26 cellular contexts compared by ENCODE assay signal in the genomic region with DNA sequence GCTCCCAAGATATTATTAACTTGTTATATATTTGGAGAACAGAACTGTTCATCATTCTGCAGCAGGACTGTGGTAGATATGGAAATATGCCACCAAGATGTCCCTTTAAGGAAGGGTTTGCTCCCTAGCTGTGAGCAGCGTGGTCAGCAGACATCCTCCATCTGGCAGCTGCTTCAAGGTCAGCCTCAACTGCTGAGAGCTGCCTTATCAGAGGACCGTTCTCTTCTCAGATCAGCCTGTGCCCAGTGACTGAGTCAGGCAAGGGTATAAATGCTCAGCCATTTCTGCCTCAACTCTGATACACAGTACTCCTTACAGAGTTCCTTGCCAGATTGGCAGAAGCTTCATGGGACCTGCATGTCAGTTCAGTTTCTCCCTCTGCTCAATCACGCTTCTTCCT.
"Had no signal": no experiment of that assay in that cellular context is flagged by ENCODE, and none has a peak within 500 bp of the region (broad histone marks: within the 10 kb centered on the region; RNA-seq: fewer than 3 reads in every experiment).

No MANE protein-coding gene starts in this region.

- H3K27me3 Mint-ChIP-seq: naive B cell; progenitor cell of endocrine pancreas; stimulated activated naive CD8-positive, alpha-beta T cell treated with anti-CD3 and anti-CD28 coated beads, Interleukin-15, Interleukin-2, amounts not matched to agents 100 ng/mL and 50 ng/mL, for 24 hours had no signal

- H3K27ac ChIP-seq: lower lobe of right lung, neural progenitor cell, neutrophil, spleen, suprapubic skin, tibial nerve, upper lobe of left lung, vagina had no signal

- H3K4me1 ChIP-seq: lower lobe of right lung, spleen, suprapubic skin, tibial nerve, upper lobe of left lung, vagina had no signal

- ATAC-seq: left lobe of liver; lower lobe of right lung; natural killer cell; right cardiac atrium; sciatic nerve; stimulated activated effector memory CD8-positive, alpha-beta T cell treated with anti-CD3 and anti-CD28 coated beads, Interleukin-12 subunit alpha, Interleukin-12 subunit beta, amount 100 ng/mL, for 72 hours had no signal

- H3K36me3 Mint-ChIP-seq: naive B cell; natural killer cell; neural progenitor cell; stimulated activated effector memory CD8-positive, alpha-beta T cell treated with anti-CD3 and anti-CD28 coated beads, Interleukin-12 subunit alpha, Interleukin-12 subunit beta, amount 100 ng/mL, for 72 hours had no signal

- H3K27me3 ChIP-seq: neural progenitor cell, neutrophil, suprapubic skin, tibial nerve, upper lobe of left lung, vagina had no signal

- H3K9me3 ChIP-seq: lower lobe of right lung, neutrophil, spleen, suprapubic skin, tibial nerve, upper lobe of left lung, vagina had no signal

- H3K4me1 Mint-ChIP-seq: naive B cell; natural killer cell; stimulated activated effector memory CD8-positive, alpha-beta T cell treated with anti-CD3 and anti-CD28 coated beads, Interleukin-12 subunit alpha, Interleukin-12 subunit beta, amount 100 ng/mL, for 72 hours had no signal

- H3K27ac Mint-ChIP-seq: natural killer cell; nephron progenitor cell; neural progenitor cell; progenitor cell of endocrine pancreas; stimulated activated effector memory CD8-positive, alpha-beta T cell treated with anti-CD3 and anti-CD28 coated beads, Interleukin-12 subunit alpha, Interleukin-12 subunit beta, amount 100 ng/mL, for 72 hours; stimulated activated naive CD8-positive, alpha-beta T cell treated with anti-CD3 and anti-CD28 coated beads, Interleukin-15, Interleukin-2, amounts not matched to agents 100 ng/mL and 50 ng/mL, for 24 hours had no signal

- H3K36me3 ChIP-seq: lower lobe of right lung, neural progenitor cell, neutrophil, spleen, suprapubic skin, tibial nerve, upper lobe of left lung, vagina had no signal

- H3K4me3 Mint-ChIP-seq: naive B cell; natural killer cell; nephron progenitor cell; neural progenitor cell; stimulated activated effector memory CD8-positive, alpha-beta T cell treated with anti-CD3 and anti-CD28 coated beads, Interleukin-12 subunit alpha, Interleukin-12 subunit beta, amount 100 ng/mL, for 72 hours; stimulated activated naive CD8-positive, alpha-beta T cell treated with anti-CD3 and anti-CD28 coated beads, Interleukin-15, Interleukin-2, amounts not matched to agents 100 ng/mL and 50 ng/mL, for 24 hours had no signal

- DNase-seq: hippocampal formation; kidney glomerular epithelial cell; left cardiac atrium; lower lobe of right lung; mammary epithelial cell; mesenchymal stem cell; naive B cell; natural killer cell; nephron progenitor cell; occipital lobe; small intestine; spleen; stimulated activated CD4-positive, alpha-beta T cell treated with anti-CD3 and anti-CD28 coated beads, Interleukin-4, amount 100 ng/mL, for 24 hours; stimulated activated naive CD4-positive, alpha-beta T cell; upper lobe of left lung had no signal

- H3K4me3 ChIP-seq: lower lobe of right lung, neural progenitor cell, spleen, suprapubic skin, tibial nerve, upper lobe of left lung, vagina had no signal

- H3K9me3 Mint-ChIP-seq: stimulated activated naive CD8-positive, alpha-beta T cell treated with anti-CD3 and anti-CD28 coated beads, Interleukin-15, Interleukin-2, amounts not matched to agents 100 ng/mL and 50 ng/mL, for 24 hours had no signal
